1 cellular context compared by ENCODE assay signal in genomic region chr18:70413455-70413854, GRCh38.
TF ChIP-seq lines count a peak whose summit lies in the region.

No MANE protein-coding gene starts in this region.

TF ChIP-seq in HepG2, 621 proteins besides CTCF, POLR2A, EP300 and RAD21 (continued from another document):
- TF ChIP-seq MTA1 (CRISPR knock-in tag; IDR thresholded peaks at IDR 0.05; ENCODE audit: borderline replicate concordance): no peak
- TF ChIP-seq NFAT5 (CRISPR knock-in tag; IDR thresholded peaks at IDR 0.05): no peak
- TF ChIP-seq FLYWCH1 (CRISPR knock-in tag; IDR thresholded peaks at IDR 0.05): no peak
- TF ChIP-seq SKI (IDR thresholded peaks at IDR 0.05; ENCODE audit: partially characterized antibody): no peak
- TF ChIP-seq FOSL2 (CRISPR knock-in tag; IDR thresholded peaks at IDR 0.05): no peak
- TF ChIP-seq FOSL1 (CRISPR knock-in tag; IDR thresholded peaks at IDR 0.05; ENCODE audit: borderline replicate concordance): no peak
